ENCODE assay signal across 2 cellular contexts in genomic region chr17:48483004-48483403, GRCh38.
TF ChIP-seq lines count a peak whose summit lies in the region.

No MANE protein-coding gene starts in this region.

TF ChIP-seq in A549, 52 proteins besides CTCF, POLR2A, EP300 and RAD21 (continued from another document):
- no peak for TF ChIP-seq POLR2AphosphoS2 (conservative IDR thresholded peaks at IDR 0.05; ENCODE audit: low read length)
- TF ChIP-seq KDM1A (IDR thresholded peaks at IDR 0.05; ENCODE audit: low read depth), result no peak

TF ChIP-seq in SK-N-SH, 30 proteins besides CTCF, POLR2A, EP300 and RAD21 (continued from another document):
- peak; percentile 68; the same call in 1 of the 2 replicates for TF ChIP-seq USF1 (IDR thresholded peaks at IDR 0.05; ENCODE audit: borderline replicate concordance, low read depth)
